ENCODE assay signal across 11 cellular contexts in the genomic region with DNA sequence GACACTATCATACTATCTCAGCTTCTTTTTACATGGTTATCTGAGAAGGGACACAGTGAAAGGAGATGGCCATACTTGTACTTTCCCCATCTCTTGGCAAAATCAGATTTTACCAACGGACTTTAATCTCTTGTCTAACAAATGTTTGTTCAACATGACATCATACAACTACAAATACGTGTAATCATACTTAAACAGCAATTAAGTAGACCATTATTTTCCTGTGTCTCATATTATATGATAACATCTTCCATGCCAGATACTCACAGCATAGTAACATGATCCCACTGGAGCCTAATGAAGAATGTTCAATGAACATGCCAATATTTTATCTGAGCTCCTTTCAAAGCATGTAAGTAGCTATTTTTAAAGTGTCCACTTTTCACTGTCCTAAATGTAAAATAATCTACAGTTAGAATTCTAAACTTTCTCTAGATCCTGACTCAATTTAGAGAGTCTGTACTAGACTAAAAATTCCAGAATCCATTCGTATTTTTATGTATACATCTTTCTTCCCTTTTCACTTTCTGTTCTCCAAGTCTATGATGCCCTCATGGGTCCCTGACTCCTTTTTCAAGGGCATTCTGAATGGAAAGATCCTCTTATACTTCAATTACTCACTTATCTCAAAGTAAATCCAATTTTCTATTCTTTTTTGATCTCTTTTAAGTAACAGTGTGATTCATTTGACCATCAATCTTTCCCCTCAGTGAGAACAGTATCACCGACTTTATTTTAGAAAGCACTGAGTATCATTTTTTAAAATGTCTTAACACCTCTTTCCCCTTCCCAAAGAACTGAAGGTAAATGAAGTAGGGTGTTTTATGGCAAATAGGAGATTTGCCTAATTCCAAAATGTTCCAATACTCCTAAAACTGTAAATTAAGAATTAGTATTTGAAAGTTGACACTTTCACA.
DNase-seq lines count a peak whose midpoint lies in the region; ATAC-seq and FAIRE-seq lines count a peak whose summit lies in the region.
"Had no signal": no experiment of that assay in that cellular context is flagged by ENCODE, and none has a peak within 500 bp of the region (broad histone marks: within the 10 kb centered on the region; RNA-seq: fewer than 3 reads in every experiment).

No MANE protein-coding gene starts in this region.

- FAIRE-seq in GM18507 (lab: Jason Lieb, UNC) (peak; percentile 9), HTR-8/SVneo (lab: Jason Lieb, UNC) (no peak)
- FAIRE-seq: H1 had no signal

- H3K9me3 ChIP-seq in muscle layer of duodenum (ENCODE audit: control insufficient read depth in 1 of 2, low read length in 2 of 2): no peaks in the 10 kb centered on the region

- no peaks in the 10 kb centered on the region for H3K36me3 ChIP-seq in muscle layer of duodenum (ENCODE audit: control insufficient read depth in 1 of 2, insufficient read depth in 2 of 2, low read length in 2 of 2)

- DNase-seq in GM18507 (ENCODE audit: extremely low spot score, insufficient read length, low read depth) (no peak), amygdala (lab: John Stamatoyannopoulos, UW) (no peak), cortex of kidney (lab: John Stamatoyannopoulos, UW) (no peak), COLO829 (ENCODE audit: low spot score) (no peak), HTR-8/SVneo (ENCODE audit: insufficient read length, low spot score) (no peak)
- DNase-seq: activated effector memory CD4-positive, alpha-beta T cell treated with anti-CD3 and anti-CD28 coated beads, Interleukin-2, amount 50 U/mL, for 16 hours had no signal

- no peak overlapping the region for H3K4me3 Mint-ChIP-seq in activated T-helper 17 cell treated with anti-CD3 and anti-CD28 coated beads, Interleukin-2, amount 50 U/mL, for 72 hours

- peaks cover 0 to 4% of the 10 kb centered on the region in 2 donors for H3K4me1 ChIP-seq in muscle layer of duodenum (ENCODE audit: control insufficient read depth in 1 of 2, insufficient read depth in 2 of 2, low read length in 2 of 2)

- no peaks in the 10 kb centered on the region for H3K9me3 Mint-ChIP-seq in activated T-helper 17 cell treated with anti-CD3 and anti-CD28 coated beads, Interleukin-2, amount 50 U/mL, for 72 hours

- no peaks in the 10 kb centered on the region for H3K27me3 Mint-ChIP-seq in activated T-helper 17 cell treated with anti-CD3 and anti-CD28 coated beads, Interleukin-2, amount 50 U/mL, for 72 hours

- no peaks in the 10 kb centered on the region for H3K36me3 Mint-ChIP-seq in activated T-helper 17 cell treated with anti-CD3 and anti-CD28 coated beads, Interleukin-2, amount 50 U/mL, for 72 hours (ENCODE audit: low read depth)

- peaks cover 6% of the 10 kb centered on the region for H3K4me1 Mint-ChIP-seq in activated T-helper 17 cell treated with anti-CD3 and anti-CD28 coated beads, Interleukin-2, amount 50 U/mL, for 72 hours

- no peak overlapping the region for H3K4me3 ChIP-seq in muscle layer of duodenum (ENCODE audit: low read depth in 1 of 2, low read length in 2 of 2)
- H3K4me3 ChIP-seq: SK-N-MC had no signal

- H3K27ac ChIP-seq in muscle layer of duodenum (ENCODE audit: low read length): peak overlapping the region; percentile 16
- H3K27ac ChIP-seq: SK-N-MC had no signal

- ATAC-seq in HG03469 (IDR thresholded peaks at IDR 0.05; ENCODE audit: unreplicated experiment): peak; percentile 8
- no peak for ATAC-seq in activated T-helper 17 cell treated with anti-CD3 and anti-CD28 coated beads, Interleukin-2, amount 50 U/mL, for 72 hours (replicated peaks)

- H3K27ac Mint-ChIP-seq in activated T-helper 17 cell treated with anti-CD3 and anti-CD28 coated beads, Interleukin-2, amount 50 U/mL, for 72 hours: peak overlapping the region; percentile 71

- no peaks in the 10 kb centered on the region for H3K27me3 ChIP-seq in muscle layer of duodenum (ENCODE audit: low read depth, low read length)
